ENCODE assay signal across 23 cellular contexts in the genomic region with DNA sequence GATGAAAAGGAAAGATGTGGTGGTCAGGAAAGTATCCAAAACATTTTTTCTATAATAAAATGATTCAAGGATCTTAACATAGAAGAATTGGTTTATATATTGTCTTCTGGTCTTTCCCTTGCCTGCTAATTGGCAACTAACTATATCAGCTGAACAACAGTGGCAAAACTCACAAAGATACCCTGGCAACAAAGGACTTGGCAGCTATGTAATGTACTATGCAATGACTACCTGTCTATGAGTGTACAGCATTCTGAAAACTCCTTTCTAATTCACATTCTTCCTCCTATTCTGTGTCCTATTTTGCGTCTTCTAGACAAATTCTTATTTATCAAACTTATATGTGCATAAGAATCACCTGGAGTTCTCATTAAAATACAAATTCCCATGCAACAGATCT. TPM values are rescaled to one million over a fixed set of nuclear protein-coding genes. Genes with fewer than 3 reads are reported as not detected.
DNase-seq lines count a peak whose midpoint lies in the region; ATAC-seq and TF ChIP-seq lines count a peak whose summit lies in the region.
"Had no signal": no experiment of that assay in that cellular context is flagged by ENCODE, and none has a peak within 500 bp of the region (broad histone marks: within the 10 kb centered on the region; RNA-seq: fewer than 3 reads in every experiment).

No MANE protein-coding gene starts in this region.

- H3K4me1 ChIP-seq in DOHH2 (ENCODE audit: control insufficient read depth, low read length) (peaks cover 25% of the 10 kb centered on the region), body of pancreas (no peaks in the 10 kb centered on the region), adrenal gland (replicated peaks in 1 of 2) (no peaks in the 10 kb centered on the region)
- H3K4me1 ChIP-seq: A549, BE2C had no signal

- H3K27ac Mint-ChIP-seq in activated CD4-positive, alpha-beta memory T cell treated with anti-CD3 and anti-CD28 coated beads, Interleukin-2, amount 10 ng/mL, durations not matched to agents 7 days and 5 days, result no peak overlapping the region
- H3K27ac Mint-ChIP-seq: CD14-positive monocyte; CD4-positive, alpha-beta T cell; CD8-positive, alpha-beta memory T cell; GM23338; H9 had no signal

- POLR2A ChIA-PET in activated CD4-positive, alpha-beta memory T cell treated with anti-CD3 and anti-CD28 coated beads, Interleukin-2, amount 10 ng/mL, durations not matched to agents 7 days and 5 days (lab: Charles Lee), result no interaction called here

- intact Hi-C loops in body of pancreas (cut with DNase I), result no loop called here
- intact Hi-C loops in adrenal gland (cut with DNase I), result no loop called here

- ATAC-seq in body of pancreas (peak; percentile 72), SK-N-SH treated with all-trans-retinoic acid at 6 μM for 48 hours (no peak)
- ATAC-seq: A549, GM23338, HCT116 had no signal

- DNase-seq in NCI-H1105 treated with DMSO at 0.1 percent for 48 hours (lab: John Stamatoyannopoulos, UW), result peak; percentile 42
- DNase-seq in body of pancreas, result peak in 1 of 4 donors; percentile 38
- DNase-seq in adrenal gland, result no peak
- no peak for DNase-seq in activated CD4-positive, alpha-beta memory T cell treated with anti-CD3 and anti-CD28 coated beads, Interleukin-2, amount 10 ng/mL, durations not matched to agents 7 days and 5 days
- DNase-seq: 8988T; ACHN; AML-193; BE2C; CD4-positive, alpha-beta T cell; CD8-positive, alpha-beta memory T cell; DMS 273 treated with DMSO at 0.1 percent for 48 hours; DMS79; GF-D8; H9 had no signal

- TF ChIP-seq CTCF in DOHH2 (IDR thresholded peaks at IDR 0.05; ENCODE audit: low read depth, low read length, poor library complexity, severe bottlenecking), result no peak
- TF ChIP-seq CTCF in body of pancreas (IDR thresholded peaks at IDR 0.05), result no peak
- TF ChIP-seq CTCF in adrenal gland (IDR thresholded peaks at IDR 0.05), result no peak

- no peaks in the 10 kb centered on the region for H3K36me3 Mint-ChIP-seq in activated CD4-positive, alpha-beta memory T cell treated with anti-CD3 and anti-CD28 coated beads, Interleukin-2, amount 10 ng/mL, durations not matched to agents 7 days and 5 days (ENCODE audit: low read depth)
- H3K36me3 Mint-ChIP-seq: CD8-positive, alpha-beta memory T cell had no signal

- no peak for TF ChIP-seq POLR2A in body of pancreas (IDR thresholded peaks at IDR 0.05)
- no peak for TF ChIP-seq POLR2A in adrenal gland (IDR thresholded peaks at IDR 0.05)

- H3K27me3 ChIP-seq in DOHH2 (ENCODE audit: control insufficient read depth, low read length) (no peaks in the 10 kb centered on the region), body of pancreas (no peaks in the 10 kb centered on the region), adrenal gland (no peaks in the 10 kb centered on the region)
- H3K27me3 ChIP-seq: BE2C; BLaER1 treated with 17β-estradiol and CSF1 and Interleukin-3, amounts not matched to agents 10 nM and 100 nM had no signal

- H4K20me1 ChIP-seq in DOHH2 (ENCODE audit: control insufficient read depth, insufficient read depth, low read depth, low read length), result no peaks in the 10 kb centered on the region
- H4K20me1 ChIP-seq: BLaER1 treated with 17β-estradiol and CSF1 and Interleukin-3, amounts not matched to agents 10 nM and 100 nM had no signal

- no peaks in the 10 kb centered on the region for H3K79me2 ChIP-seq in DOHH2 (ENCODE audit: control insufficient read depth, low read length)

- H3K4me3 ChIP-seq in DOHH2 (ENCODE audit: low read length) (0 out of 2 replicates have a peak overlapping the region, but pooled peaks have one; percentile 31), body of pancreas (no peak overlapping the region), adrenal gland (no peak overlapping the region)
- H3K4me3 ChIP-seq: A549; BLaER1 treated with 17β-estradiol and CSF1 and Interleukin-3, amounts not matched to agents 10 nM and 100 nM; GM23338 had no signal

- H3K9me2 ChIP-seq in DOHH2 (replicated peaks; ENCODE audit: control insufficient read depth, low read length), result no peaks in the 10 kb centered on the region

- no peaks in the 10 kb centered on the region for H3F3A ChIP-seq in DOHH2 (ENCODE audit: control insufficient read depth, insufficient read depth)

- CTCF ChIA-PET in activated CD4-positive, alpha-beta memory T cell treated with anti-CD3 and anti-CD28 coated beads, Interleukin-2, amount 10 ng/mL, durations not matched to agents 7 days and 5 days (lab: Charles Lee), result no interaction called here

- no peaks in the 10 kb centered on the region for H3K27me3 Mint-ChIP-seq in activated CD4-positive, alpha-beta memory T cell treated with anti-CD3 and anti-CD28 coated beads, Interleukin-2, amount 10 ng/mL, durations not matched to agents 7 days and 5 days
- H3K27me3 Mint-ChIP-seq: CD8-positive, alpha-beta memory T cell had no signal

- H3K9me3 ChIP-seq in DOHH2 (ENCODE audit: control insufficient read depth, insufficient read depth, low read length) (no peaks in the 10 kb centered on the region), body of pancreas (no peaks in the 10 kb centered on the region), adrenal gland (replicated peaks in 1 of 3) (no peaks in the 10 kb centered on the region)
- H3K9me3 ChIP-seq: A549, BE2C had no signal

- no peaks in the 10 kb centered on the region for H3K36me3 ChIP-seq in DOHH2 (ENCODE audit: control insufficient read depth, low read length)
- no peaks in the 10 kb centered on the region for H3K36me3 ChIP-seq in body of pancreas (replicated peaks in 1 of 2; ENCODE audit: insufficient read depth in 1 of 2, low read depth in 2 of 2)
- no peaks in the 10 kb centered on the region for H3K36me3 ChIP-seq in adrenal gland (replicated peaks in 1 of 2)
- H3K36me3 ChIP-seq: BE2C; BLaER1 treated with 17β-estradiol and CSF1 and Interleukin-3, amounts not matched to agents 10 nM and 100 nM had no signal

- H3K27ac ChIP-seq in DOHH2 (ENCODE audit: low read depth, low read length), result no peak overlapping the region
- no peak overlapping the region for H3K27ac ChIP-seq in body of pancreas
- H3K27ac ChIP-seq in adrenal gland, result no peak overlapping the region
- H3K27ac ChIP-seq: A549; BLaER1 treated with 17β-estradiol and CSF1 and Interleukin-3, amounts not matched to agents 10 nM and 100 nM had no signal

- H3K4me2 ChIP-seq in DOHH2 (ENCODE audit: low read length), result peak overlapping the region; percentile 76; the same call in 1 of the 2 replicates
- H3K4me2 ChIP-seq: A549; BLaER1 treated with 17β-estradiol and CSF1 and Interleukin-3, amounts not matched to agents 10 nM and 100 nM had no signal

- no peaks in the 10 kb centered on the region for H3K4me1 Mint-ChIP-seq in activated CD4-positive, alpha-beta memory T cell treated with anti-CD3 and anti-CD28 coated beads, Interleukin-2, amount 10 ng/mL, durations not matched to agents 7 days and 5 days
- H3K4me1 Mint-ChIP-seq: CD8-positive, alpha-beta memory T cell had no signal

- H3K9me3 Mint-ChIP-seq in activated CD4-positive, alpha-beta memory T cell treated with anti-CD3 and anti-CD28 coated beads, Interleukin-2, amount 10 ng/mL, durations not matched to agents 7 days and 5 days, result no peaks in the 10 kb centered on the region
- H3K9me3 Mint-ChIP-seq: GM23338, H9 had no signal

- H3K4me3 Mint-ChIP-seq in activated CD4-positive, alpha-beta memory T cell treated with anti-CD3 and anti-CD28 coated beads, Interleukin-2, amount 10 ng/mL, durations not matched to agents 7 days and 5 days, result no peak overlapping the region
- H3K4me3 Mint-ChIP-seq: CD14-positive monocyte; CD4-positive, alpha-beta T cell; CD8-positive, alpha-beta memory T cell; GM23338; H9 had no signal

- 65 to 81% methylated on average over 1 of the region's 1 CpG for WGBS in body of pancreas, 2 donors
- 53 to 78% (median 63%) methylated on average over 1 of the region's 1 CpG for WGBS in adrenal gland, 4 donors

TF ChIP-seq in SK-N-SH treated with all-trans-retinoic acid at 6 μM for 48 hours, 23 proteins besides CTCF, POLR2A, EP300 and RAD21 (continues in another document):
- TF ChIP-seq PPARA (CRISPR knock-in tag; IDR thresholded peaks at IDR 0.05; ENCODE audit: borderline replicate concordance) (no peak), BACH2 (CRISPR knock-in tag; IDR thresholded peaks at IDR 0.05; ENCODE audit: borderline replicate concordance) (no peak), ESRRG (CRISPR knock-in tag; IDR thresholded peaks at IDR 0.05) (no peak), RARB (CRISPR knock-in tag; IDR thresholded peaks at IDR 0.05) (no peak), TOX (CRISPR knock-in tag; IDR thresholded peaks at IDR 0.05; ENCODE audit: borderline replicate concordance) (no peak), GLIS3 (CRISPR knock-in tag; IDR thresholded peaks at IDR 0.05) (no peak), CSDC2 (CRISPR knock-in tag; IDR thresholded peaks at IDR 0.05) (no peak), ARNTL (CRISPR knock-in tag; IDR thresholded peaks at IDR 0.05; ENCODE audit: borderline replicate concordance, low read depth) (no peak), SNAI2 (CRISPR knock-in tag; IDR thresholded peaks at IDR 0.05) (no peak), ZNF70 (CRISPR knock-in tag; IDR thresholded peaks at IDR 0.05) (no peak)
- TF ChIP-seq, protein P1, sequence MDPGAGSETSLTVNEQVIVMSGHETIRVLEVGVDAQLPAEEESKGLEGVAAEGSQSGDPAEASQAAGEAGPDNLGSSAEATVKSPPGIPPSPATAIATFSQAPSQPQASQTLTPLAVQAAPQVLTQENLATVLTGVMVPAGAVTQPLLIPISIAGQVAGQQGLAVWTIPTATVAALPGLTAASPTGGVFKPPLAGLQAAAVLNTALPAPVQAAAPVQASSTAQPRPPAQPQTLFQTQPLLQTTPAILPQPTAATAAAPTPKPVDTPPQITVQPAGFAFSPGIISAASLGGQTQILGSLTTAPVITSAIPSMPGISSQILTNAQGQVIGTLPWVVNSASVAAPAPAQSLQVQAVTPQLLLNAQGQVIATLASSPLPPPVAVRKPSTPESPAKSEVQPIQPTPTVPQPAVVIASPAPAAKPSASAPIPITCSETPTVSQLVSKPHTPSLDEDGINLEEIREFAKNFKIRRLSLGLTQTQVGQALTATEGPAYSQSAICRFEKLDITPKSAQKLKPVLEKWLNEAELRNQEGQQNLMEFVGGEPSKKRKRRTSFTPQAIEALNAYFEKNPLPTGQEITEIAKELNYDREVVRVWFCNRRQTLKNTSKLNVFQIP (CRISPR knock-in tag; IDR thresholded peaks at IDR 0.05; ENCODE audit: borderline replicate concordance, low read depth), result no peak

RNA-seq across cellular contexts. Expression of a gene that starts 15.7 kb away (rescaled TPM):
- 100 to 1,000 TPM; 167 to 221 TPM for total RNA-seq in body of pancreas
- total RNA-seq in adrenal gland, result under 1 TPM in 1 of 8 donors, not detected in 7; 0.38 TPM
- under 1 TPM in 1 of 3 donors, not detected in 2; 0.10 TPM for polyA plus RNA-seq in adrenal gland
- not detected for total RNA-seq in activated CD4-positive, alpha-beta memory T cell treated with anti-CD3 and anti-CD28 coated beads, Interleukin-2, amount 10 ng/mL, durations not matched to agents 7 days and 5 days
- total RNA-seq: CD4-positive, alpha-beta T cell; CD8-positive, alpha-beta memory T cell; Daoy; G401 had no signal
- polyA plus RNA-seq: A549; CD14-positive monocyte; CD8-positive, alpha-beta memory T cell had no signal

Comparison
In these comparisons a context has a peak if more than half of its experiments do, and no peak if none do; other contexts are left out.
1. RNA of a gene that starts 15.7 kb away (total RNA-seq): 167 to 221 TPM in body of pancreas; 0.38 TPM in adrenal gland and not detected in activated CD4-positive, alpha-beta memory T cell treated with anti-CD3 and anti-CD28 coated beads, Interleukin-2, amount 10 ng/mL, durations not matched to agents 7 days and 5 days; every median in the first group is over 100 times any median in the second.